22 cellular contexts compared by ENCODE assay signal in genomic region chr20:63531686-63532448, GRCh38. TPM values are rescaled to one million over a fixed set of nuclear protein-coding genes. Genes with fewer than 3 reads are reported as not detected.
DNase-seq lines count a peak whose midpoint lies in the region; ATAC-seq, FAIRE-seq and TF ChIP-seq lines count a peak whose summit lies in the region.
"Had no signal": no experiment of that assay in that cellular context is flagged by ENCODE, and none has a peak within 500 bp of the region (broad histone marks: within the 10 kb centered on the region; RNA-seq: fewer than 3 reads in every experiment).

No MANE protein-coding gene starts in this region.

- H3K9me3 ChIP-seq in left ventricle myocardium inferior (replicated peaks) (no peaks in the 10 kb centered on the region), Peyer's patch (no peaks in the 10 kb centered on the region), upper lobe of right lung (no peaks in the 10 kb centered on the region), uterus (no peaks in the 10 kb centered on the region)

- peak; percentile 21 for DNase-seq in left ventricle myocardium superior
- no peak for DNase-seq in left ventricle myocardium inferior
- DNase-seq in Peyer's patch, result peak in 2 of 3 donors; percentile 23 to 25
- peak; percentile 10 to 21 for DNase-seq in left colon
- no peak for DNase-seq in urothelium cell line (ENCODE audit: low spot score)
- DNase-seq in upper lobe of right lung, result no peak
- no peak for DNase-seq in uterus
- DNase-seq: activated CD4-positive, alpha-beta T cell treated with anti-CD3 and anti-CD28 coated beads, Interleukin-2, amount 10 ng/mL, durations not matched to agents 24 days and 14 days; activated CD8-positive, alpha-beta memory T cell treated with anti-CD3 and anti-CD28 coated beads, Interleukin-2, amount 50 U/mL, for 48 hours; activated naive CD4-positive, alpha-beta T cell treated with Interleukin-2 at 50 U/mL for 16 hours; Karpas-422; NCI-H2171 treated with DMSO at 0.1 percent for 48 hours; stimulated activated naive CD8-positive, alpha-beta T cell treated with anti-CD3 and anti-CD28 coated beads, Interleukin-15, amount 100 ng/mL, for 72 hours; T1000 had no signal

- intact Hi-C loops in left ventricle myocardium superior (cut with micrococcal nuclease), result no loop called here
- intact Hi-C loops in left ventricle myocardium inferior (cut with micrococcal nuclease), result no loop called here
- intact Hi-C loops in left colon (cut with DNase I, micrococcal nuclease), result loop anchor here in 1 of 2 donors (10.0 kb wide), 1 partner anchor 443 kb away; the partner anchor contains the start of gene SAMD10
- intact Hi-C loops in upper lobe of right lung (cut with DNase I), result no loop called here
- intact Hi-C loops in uterus (cut with DNase I; ENCODE audit: low total_unique reads), result no loop called here

- TF ChIP-seq CTCF in left ventricle myocardium inferior (IDR thresholded peaks at IDR 0.05; ENCODE audit: borderline replicate concordance) (no peak), Peyer's patch (IDR thresholded peaks at IDR 0.05) (no peak), upper lobe of right lung (IDR thresholded peaks at IDR 0.05) (no peak), uterus (IDR thresholded peaks at IDR 0.05) (no peak)

- TF ChIP-seq POLR2A in Peyer's patch (IDR thresholded peaks at IDR 0.05) (no peak), uterus (IDR thresholded peaks at IDR 0.05) (no peak)

- ATAC-seq in left ventricle myocardium superior, result no peak
- no peak for ATAC-seq in left colon
- ATAC-seq in upper lobe of right lung, result no peak
- no peak for ATAC-seq in HG02798 (IDR thresholded peaks at IDR 0.05; ENCODE audit: poor library complexity, unreplicated experiment)
- ATAC-seq: HCT116; left cardiac atrium; sciatic nerve; stimulated activated naive CD8-positive, alpha-beta T cell treated with anti-CD3 and anti-CD28 coated beads, Interleukin-15, amount 100 ng/mL, for 72 hours had no signal

- peaks cover 33% of the 10 kb centered on the region for H3K27me3 ChIP-seq in left ventricle myocardium inferior (ENCODE audit: low read depth)
- H3K27me3 ChIP-seq in Peyer's patch, result no peaks in the 10 kb centered on the region
- H3K27me3 ChIP-seq in upper lobe of right lung, result no peaks in the 10 kb centered on the region
- peaks cover 4 to 6% of the 10 kb centered on the region in 2 donors for H3K27me3 ChIP-seq in uterus

- H3K4me3 ChIP-seq in left ventricle myocardium inferior (no peak overlapping the region), Peyer's patch (no peak overlapping the region), upper lobe of right lung (no peak overlapping the region), uterus (no peak overlapping the region)

- H3K4me1 ChIP-seq in left ventricle myocardium inferior, result peaks cover 6% of the 10 kb centered on the region
- H3K4me1 ChIP-seq in Peyer's patch, result peaks cover 0 to 26% (median 4%) of the 10 kb centered on the region in 4 donors
- peaks cover 7% of the 10 kb centered on the region for H3K4me1 ChIP-seq in upper lobe of right lung
- no peaks in the 10 kb centered on the region for H3K4me1 ChIP-seq in uterus

- peak; percentile 99 for FAIRE-seq in urothelium cell line (lab: Jason Lieb, UNC)
- FAIRE-seq: endometrium had no signal

- no peak overlapping the region for H3K27ac ChIP-seq in left ventricle myocardium inferior (replicated peaks)
- no peak overlapping the region for H3K27ac ChIP-seq in Peyer's patch
- no peak overlapping the region for H3K27ac ChIP-seq in upper lobe of right lung
- H3K27ac ChIP-seq in uterus, result no peak overlapping the region

- H3K36me3 ChIP-seq in left ventricle myocardium inferior (no peaks in the 10 kb centered on the region), Peyer's patch (no peaks in the 10 kb centered on the region), upper lobe of right lung (no peaks in the 10 kb centered on the region), uterus (no peaks in the 10 kb centered on the region)

RNA-seq across cellular contexts. Expression of gene PTK6, which starts 5.3 kb away (rescaled TPM):
- not detected for total RNA-seq in left ventricle myocardium superior
- total RNA-seq in left ventricle myocardium inferior, result not detected
- 100 to 1,000 TPM in 1 of 4 donors, 10 to 100 TPM in 2, 1 to 10 TPM in 1; 8.3 to 109 (median 84.5) TPM for total RNA-seq in Peyer's patch
- total RNA-seq in left colon, result 100 to 1,000 TPM in 1 of 2 donors, 10 to 100 TPM in 1; 85.7 to 117 TPM
- total RNA-seq in upper lobe of right lung, result 4.9 TPM
- under 1 TPM in 2 of 4 donors, not detected in 2; under 0.01 TPM for total RNA-seq in uterus
- total RNA-seq: SK-MEL-5 had no signal

RNA-seq across cellular contexts. Expression of gene PPDPF, which starts 11.3 kb away (rescaled TPM):
- total RNA-seq in left ventricle myocardium superior (307 TPM), left ventricle myocardium inferior (371 TPM), Peyer's patch (100 to 1,000 TPM in 3 of 4 donors, 10 to 100 TPM in 1; 94.1 to 435 (median 193) TPM), left colon (100 to 1,000 TPM; 554 to 564 TPM), upper lobe of right lung (355 TPM), uterus (100 to 1,000 TPM in 2 of 4 donors, 10 to 100 TPM in 2; 35.8 to 200 (median 88.6) TPM)

RNA-seq across cellular contexts. Expression of gene SRMS, which starts 15.7 kb away (rescaled TPM):
- total RNA-seq in left ventricle myocardium superior (not detected), left ventricle myocardium inferior (not detected), Peyer's patch (not detected), left colon (1 to 10 TPM; 2.4 to 4.6 TPM), upper lobe of right lung (not detected), uterus (not detected)
- total RNA-seq: activated CD4-positive, alpha-beta T cell treated with anti-CD3 and anti-CD28 coated beads, Interleukin-2, amount 10 ng/mL, durations not matched to agents 24 days and 14 days; left cardiac atrium; mononuclear cell; osteocyte; sciatic nerve; SK-MEL-5 had no signal

RNA-seq across cellular contexts. Expression of gene FNDC11, which starts 22.1 kb away (rescaled TPM):
- total RNA-seq in left ventricle myocardium superior (0.15 TPM), left ventricle myocardium inferior (0.14 TPM), Peyer's patch (under 1 TPM in 1 of 4 donors, not detected in 3; 0.67 TPM), left colon (under 1 TPM in 1 of 2 donors, not detected in 1; 0.42 TPM), upper lobe of right lung (0.32 TPM), uterus (under 1 TPM in 2 of 4 donors, not detected in 2; 0.34 to 0.69 TPM)
- total RNA-seq: SK-MEL-5 had no signal

RNA-seq across cellular contexts. Expression of gene EEF1A2, which starts 33.0 kb away (rescaled TPM):
- total RNA-seq in left ventricle myocardium superior (1,346 TPM), left ventricle myocardium inferior (1,286 TPM), Peyer's patch (1 to 10 TPM in 3 of 4 donors, under 1 TPM in 1; 0.67 to 3.3 (median 2.1) TPM), left colon (1 to 10 TPM; 1.3 to 1.8 TPM), upper lobe of right lung (0.67 TPM), uterus (1 to 10 TPM in 2 of 4 donors, not detected in 2; 1.1 to 1.5 TPM)

Comparison
In these comparisons a context has a peak if more than half of its experiments do, and no peak if none do; other contexts are left out.
1. DNase-seq: peak in left ventricle myocardium superior (single experiment), Peyer's patch (2 of 3) and left colon (2 of 2); none in left ventricle myocardium inferior (single experiment), urothelium cell line (single experiment), upper lobe of right lung (single experiment) and uterus (0 of 2).